ENCODE assay signal across 14 cellular contexts in genomic region chr10:21978191-21978862, GRCh38. TPM values are rescaled to one million over a fixed set of nuclear protein-coding genes. Genes with fewer than 3 reads are reported as not detected.
A peak's percentile ranks its signal among the peaks of the same experiment; 100 is the strongest.
DNase-seq lines count a peak whose midpoint lies in the region; ATAC-seq, FAIRE-seq and TF ChIP-seq lines count a peak whose summit lies in the region.
"Had no signal": no experiment of that assay in that cellular context is flagged by ENCODE, and none has a peak within 500 bp of the region (broad histone marks: within the 10 kb centered on the region; RNA-seq: fewer than 3 reads in every experiment).

No MANE protein-coding gene starts in this region.

- dilution Hi-C loops in endothelial cell of umbilical vein (cut with MboI; ENCODE audit: extremely low pct_ligation_motif_present, low sequenced_read_pairs) = no loop called here

- ATAC-seq in GM18517 (IDR thresholded peaks at IDR 0.05; ENCODE audit: unreplicated experiment) (no peak), HG03469 (IDR thresholded peaks at IDR 0.05; ENCODE audit: unreplicated experiment) (no peak)
- ATAC-seq: activated CD8-positive, alpha-beta T cell treated with anti-CD3 and anti-CD28 coated beads, Interleukin-2, amount 10 ng/mL, durations not matched to agents 7 days and 5 days had no signal

- intact Hi-C loops in endothelial cell of umbilical vein (cut with micrococcal nuclease) = no loop called here

- POLR2A ChIA-PET in endothelial cell of umbilical vein (lab: Charles Lee) = no interaction called here

- H2AFZ ChIP-seq in endothelial cell of umbilical vein (ENCODE audit: low read depth, low read length) = no peak overlapping the region

- H3K4me3 ChIP-seq in endothelial cell of umbilical vein (replicated peaks in 1 of 3; ENCODE audit: insufficient read depth in 1 of 3, low read depth in 1 of 3, low read length in 3 of 3) = no peak overlapping the region
- H3K4me3 ChIP-seq: Peyer's patch had no signal

- H3K27ac ChIP-seq in endothelial cell of umbilical vein (ENCODE audit: insufficient read depth, low read depth, low read length) = no peak overlapping the region
- H3K27ac ChIP-seq: Peyer's patch had no signal

- TF ChIP-seq POLR2A in H54 (IDR thresholded peaks at IDR 0.05; ENCODE audit: low read depth, low read length) (no peak), endothelial cell of umbilical vein (IDR thresholded peaks at IDR 0.05; ENCODE audit: low read depth, low read length) (no peak)

- CTCF ChIA-PET in endothelial cell of umbilical vein (lab: Charles Lee) = interaction anchor here (0.6 to 1.8 kb wide), 4 partner anchors 25 to 1010 kb away, joined by 3 to 5 read pairs (median 4); no protein-coding TSS in a partner anchor

- H3K36me3 ChIP-seq in endothelial cell of umbilical vein (ENCODE audit: control insufficient read depth in 2 of 2, extremely low read depth in 1 of 2, insufficient read depth in 2 of 2, low read length in 2 of 2) = no peaks in the 10 kb centered on the region
- H3K36me3 ChIP-seq: Peyer's patch had no signal

- no peaks in the 10 kb centered on the region for H4K20me1 ChIP-seq in endothelial cell of umbilical vein (replicated peaks; ENCODE audit: control insufficient read depth, extremely low read depth, insufficient read depth, low read length)

- no peak for DNase-seq in H54 (ENCODE audit: insufficient read length, low spot score)
- DNase-seq in RKO (ENCODE audit: low spot score) = peak; percentile 38
- peak; percentile 74 for DNase-seq in endothelial cell of umbilical vein (ENCODE audit: low read depth, low spot score)
- peak; percentile 30 for DNase-seq in midbrain (lab: John Stamatoyannopoulos, UW)
- no peak for DNase-seq in activated CD8-positive, alpha-beta memory T cell treated with anti-CD3 and anti-CD28 coated beads for 24 hours
- DNase-seq: activated CD8-positive, alpha-beta T cell treated with anti-CD3 and anti-CD28 coated beads, Interleukin-2, amount 10 ng/mL, durations not matched to agents 7 days and 5 days; activated naive CD4-positive, alpha-beta T cell treated with anti-CD3 and anti-CD28 coated beads for 36 hours; cortex of kidney; KG1; Peyer's patch; retina; stimulated activated CD4-positive, alpha-beta T cell treated with anti-CD3 and anti-CD28 coated beads, Interleukin-4, amount 100 ng/mL, for 4 hours had no signal

- peaks cover 15% of the 10 kb centered on the region for H3K79me2 ChIP-seq in endothelial cell of umbilical vein (ENCODE audit: control insufficient read depth, insufficient read depth, low read length)

- H3K4me1 ChIP-seq in endothelial cell of umbilical vein (ENCODE audit: control insufficient read depth, extremely low read depth, insufficient read depth, low read length) = peaks cover 12% of the 10 kb centered on the region
- H3K4me1 ChIP-seq: Peyer's patch had no signal

- H3K27me3 ChIP-seq in endothelial cell of umbilical vein (ENCODE audit: control insufficient read depth in 2 of 2, insufficient read depth in 2 of 2, low read length in 2 of 2) = no peaks in the 10 kb centered on the region
- H3K27me3 ChIP-seq: Peyer's patch had no signal

- no peak overlapping the region for H3K9ac ChIP-seq in endothelial cell of umbilical vein (replicated peaks; ENCODE audit: extremely low read depth, insufficient read depth, low read length)

- H3K9me1 ChIP-seq in endothelial cell of umbilical vein (replicated peaks; ENCODE audit: control insufficient read depth, extremely low read depth, insufficient read depth, low read length) = no peaks in the 10 kb centered on the region

- BruUV-seq in endothelial cell of umbilical vein (replicated peaks; lab: Mats Ljungman, UMichigan) = no TSS peak

- peak overlapping the region; percentile 65 for H3K4me2 ChIP-seq in endothelial cell of umbilical vein (ENCODE audit: insufficient read depth, low read length)

- FAIRE-seq in H54 (lab: Jason Lieb, UNC) (peak; percentile 96), endothelial cell of umbilical vein (lab: Jason Lieb, UNC) (peak; percentile 88)

- no peak for TF ChIP-seq CTCF in endothelial cell of umbilical vein (IDR thresholded peaks at IDR 0.05; ENCODE audit: extremely low read depth in 1 of 2, insufficient read depth in 1 of 2, low read depth in 1 of 2, low read length in 2 of 2)

- no peaks in the 10 kb centered on the region for H3K9me3 ChIP-seq in endothelial cell of umbilical vein (replicated peaks; ENCODE audit: control insufficient read depth, insufficient read depth, low read length)
- H3K9me3 ChIP-seq: Peyer's patch had no signal

TF ChIP-seq in endothelial cell of umbilical vein, 7 proteins besides CTCF, POLR2A, EP300 and RAD21:
- no peak for TF ChIP-seq EZH2 (IDR thresholded peaks at IDR 0.05; ENCODE audit: borderline replicate concordance, low read depth, low read length, severe bottlenecking)
- TF ChIP-seq POLR2AphosphoS5 (IDR thresholded peaks at IDR 0.05; ENCODE audit: insufficient read depth, low read depth, low read length) = no peak
- no peak for TF ChIP-seq MAX (IDR thresholded peaks at IDR 0.05; ENCODE audit: insufficient read depth, insufficient read length)
- TF ChIP-seq JUN (IDR thresholded peaks at IDR 0.05; ENCODE audit: borderline replicate concordance, insufficient read depth, insufficient read length, low read depth) = no peak
- TF ChIP-seq FOS (IDR thresholded peaks at IDR 0.05; ENCODE audit: borderline replicate concordance, insufficient read depth, low read length) = peak; percentile 35
- TF ChIP-seq MYC (IDR thresholded peaks at IDR 0.05; ENCODE audit: low read depth, low read length) = no peak
- peak; percentile 25 for TF ChIP-seq GATA2 (IDR thresholded peaks at IDR 0.05; ENCODE audit: insufficient read depth, insufficient read length, low read depth, low read length)
TF ChIP-seq in endothelial cell of umbilical vein: peak in this region for 2.

RNA-seq across cellular contexts. Expression of gene DNAJC1, which starts 25.2 kb away (rescaled TPM):
- total RNA-seq in endothelial cell of umbilical vein = 19.7 and 22.5 TPM in 2 replicates
- polyA plus RNA-seq in endothelial cell of umbilical vein = 11.2 and 11.6 TPM in 2 replicates
- polyA plus RNA-seq in endothelial cell of umbilical vein (2011; cell fraction: cytosol; rRNA removed) = 13.2 and 15.5 TPM in 2 replicates
- polyA plus RNA-seq in endothelial cell of umbilical vein (2011; cell fraction: nucleus; rRNA removed) = 7.9 and 12.3 TPM in 2 replicates
- polyA plus RNA-seq in endothelial cell of umbilical vein (2012) = 22.6 and 24.0 TPM in 2 replicates
- polyA minus RNA-seq in endothelial cell of umbilical vein = 18.3 and 25.6 TPM in 2 replicates
- 14.7 TPM for polyA minus RNA-seq in endothelial cell of umbilical vein (2011; cell fraction: cytosol; rRNA and poly(A)+ RNA removed)
- polyA minus RNA-seq in endothelial cell of umbilical vein (2011; cell fraction: nucleus; rRNA and poly(A)+ RNA removed) = 15.3 and 21.4 TPM in 2 replicates

Comparison
In these comparisons a context has a peak if more than half of its experiments do, and no peak if none do; other contexts are left out.
1. DNase-seq: peak in RKO (single experiment), endothelial cell of umbilical vein (single experiment) and midbrain (single experiment); none in H54 (single experiment) and activated CD8-positive, alpha-beta memory T cell treated with anti-CD3 and anti-CD28 coated beads for 24 hours (single experiment).